In genomic region chr20:24118096-24118780, GRCh38 we compare ENCODE assay signal across 21 cellular contexts.
DNase-seq lines count a peak whose midpoint lies in the region; ATAC-seq, FAIRE-seq and TF ChIP-seq lines count a peak whose summit lies in the region.
"Had no signal": no experiment of that assay in that cellular context is flagged by ENCODE, and none has a peak within 500 bp of the region (broad histone marks: within the 10 kb centered on the region; RNA-seq: fewer than 3 reads in every experiment).

No MANE protein-coding gene starts in this region.

- no peaks in the 10 kb centered on the region for H4K20me1 ChIP-seq in endothelial cell of umbilical vein (replicated peaks; ENCODE audit: control insufficient read depth, extremely low read depth, insufficient read depth, low read length)

- DNase-seq in A549 (ENCODE audit: low read depth in 1 of 2, low spot score in 1 of 2) (no peak), NCI-H446 treated with DMSO at 0.1 percent for 48 hours (lab: John Stamatoyannopoulos, UW) (peak; percentile 59), endothelial cell of umbilical vein (ENCODE audit: low read depth, low spot score) (peak; percentile 40), nephron progenitor cell (no peak), body of pancreas (no peak), NCI-H510A (lab: John Stamatoyannopoulos, UW) (no peak)
- DNase-seq in activated T-cell treated with anti-CD3 and anti-CD28 coated beads, Interleukin-2, amount 50 U/mL, for 4 hours, result no peak
- DNase-seq: activated CD8-positive, alpha-beta T cell treated with anti-CD3 and anti-CD28 coated beads, Interleukin-2, amount 10 ng/mL, durations not matched to agents 7 days and 5 days; activated effector memory CD4-positive, alpha-beta T cell treated with Interleukin-2 at 50 U/mL for 16 hours; C1 segment of cervical spinal cord; Caco-2; DMS79 treated with DMSO at 0.1 percent for 48 hours; KG1; NCI-H1417 treated with DMSO at 0.1 percent for 48 hours; stimulated activated naive CD8-positive, alpha-beta T cell treated with anti-CD3 and anti-CD28 coated beads, Interleukin-15, Interleukin-2, amounts not matched to agents 100 U/mL and 50 U/mL, for 24 hours had no signal

- TF ChIP-seq CTCF in A549 (IDR thresholded peaks at IDR 0.05) (no peak), endothelial cell of umbilical vein (IDR thresholded peaks at IDR 0.05; ENCODE audit: extremely low read depth in 1 of 2, insufficient read depth in 1 of 2, low read depth in 1 of 2, low read length in 2 of 2) (no peak), nephron progenitor cell (IDR thresholded peaks at IDR 0.05) (no peak), body of pancreas (IDR thresholded peaks at IDR 0.05) (no peak)

- FAIRE-seq in A549 (lab: Jason Lieb, UNC), result no peak
- FAIRE-seq in endothelial cell of umbilical vein (lab: Jason Lieb, UNC), result peak; percentile 71
- FAIRE-seq: HTR-8/SVneo had no signal

- H3K79me2 ChIP-seq in endothelial cell of umbilical vein (ENCODE audit: control insufficient read depth, insufficient read depth, low read length), result no peaks in the 10 kb centered on the region

- BruUV-seq in endothelial cell of umbilical vein (replicated peaks; lab: Mats Ljungman, UMichigan), result no TSS peak

- 48% methylated on average over 9 of the region's 9 CpGs for WGBS in A549 (ENCODE audit: missing lambda C conversion rate)
- 51 to 55% methylated on average over 7 to 9 of the region's 9 CpGs for WGBS in body of pancreas, 2 donors

- H3K27ac Mint-ChIP-seq in nephron progenitor cell, result peak overlapping the region; percentile 17
- H3K27ac Mint-ChIP-seq: activated CD8-positive, alpha-beta T cell treated with anti-CD3 and anti-CD28 coated beads, Interleukin-2, amount 10 ng/mL, durations not matched to agents 7 days and 5 days; memory B cell had no signal

- intact Hi-C loops in endothelial cell of umbilical vein (cut with micrococcal nuclease) (loop anchor here (1.0 to 5.0 kb wide), 3 partner anchors 12 to 44 kb away; no protein-coding TSS in a partner anchor), body of pancreas (cut with DNase I) (no loop called here)

- H3K4me3 ChIP-seq in A549 (no peak overlapping the region), endothelial cell of umbilical vein (replicated peaks in 1 of 3; ENCODE audit: insufficient read depth in 1 of 3, low read depth in 1 of 3, low read length in 3 of 3) (no peak overlapping the region), body of pancreas (no peak overlapping the region)
- H3K4me3 ChIP-seq: MG63, prostate gland had no signal

- H3K27me3 Mint-ChIP-seq in nephron progenitor cell (ENCODE audit: low read depth, poor library complexity), result peaks cover 10% of the 10 kb centered on the region
- H3K27me3 Mint-ChIP-seq in activated T-cell treated with anti-CD3 and anti-CD28 coated beads, Interleukin-2, amount 50 U/mL, for 4 hours (ENCODE audit: low read depth), result no peaks in the 10 kb centered on the region

- no peak overlapping the region for H2AFZ ChIP-seq in endothelial cell of umbilical vein (ENCODE audit: low read depth, low read length)

- no peaks in the 10 kb centered on the region for H3K36me3 ChIP-seq in endothelial cell of umbilical vein (ENCODE audit: control insufficient read depth in 2 of 2, extremely low read depth in 1 of 2, insufficient read depth in 2 of 2, low read length in 2 of 2)
- no peaks in the 10 kb centered on the region for H3K36me3 ChIP-seq in body of pancreas (replicated peaks in 1 of 2; ENCODE audit: insufficient read depth in 1 of 2, low read depth in 2 of 2)
- H3K36me3 ChIP-seq: MG63, prostate gland had no signal

- no peak overlapping the region for H3K9ac ChIP-seq in endothelial cell of umbilical vein (replicated peaks; ENCODE audit: extremely low read depth, insufficient read depth, low read length)

- H3K4me1 Mint-ChIP-seq in nephron progenitor cell, result peaks cover 48% of the 10 kb centered on the region
- H3K4me1 Mint-ChIP-seq in activated T-cell treated with anti-CD3 and anti-CD28 coated beads, Interleukin-2, amount 50 U/mL, for 4 hours (ENCODE audit: low read depth), result no peaks in the 10 kb centered on the region

- no peak for TF ChIP-seq RAD21 in A549 (conservative IDR thresholded peaks at IDR 0.05 in 1 of 2, IDR thresholded peaks at IDR 0.05 in 1 of 2)

- no peak overlapping the region for H3K4me3 Mint-ChIP-seq in nephron progenitor cell
- no peak overlapping the region for H3K4me3 Mint-ChIP-seq in activated T-cell treated with anti-CD3 and anti-CD28 coated beads, Interleukin-2, amount 50 U/mL, for 4 hours
- H3K4me3 Mint-ChIP-seq: activated CD8-positive, alpha-beta T cell treated with anti-CD3 and anti-CD28 coated beads, Interleukin-2, amount 10 ng/mL, durations not matched to agents 7 days and 5 days; memory B cell had no signal

- POLR2A ChIA-PET in A549 (lab: Yijun Ruan, JAX), result no interaction called here
- POLR2A ChIA-PET in endothelial cell of umbilical vein (lab: Charles Lee), result interaction anchor here (0.6 kb wide), 1 partner anchor 1227 kb away, joined by 4 read pairs; no protein-coding TSS in a partner anchor

- H3K27ac ChIP-seq in A549 (peak overlapping the region in 1 of 2 experiments; percentile 71; a peak in 3 of 6 replicates), endothelial cell of umbilical vein (ENCODE audit: insufficient read depth, low read depth, low read length) (no peak overlapping the region), body of pancreas (no peak overlapping the region)
- H3K27ac ChIP-seq: prostate gland had no signal

- H3K9me3 ChIP-seq in A549 (no peaks in the 10 kb centered on the region), endothelial cell of umbilical vein (replicated peaks; ENCODE audit: control insufficient read depth, insufficient read depth, low read length) (no peaks in the 10 kb centered on the region), body of pancreas (no peaks in the 10 kb centered on the region)
- H3K9me3 ChIP-seq: Caco-2, MG63, prostate gland had no signal

- H3K9me1 ChIP-seq in endothelial cell of umbilical vein (replicated peaks; ENCODE audit: control insufficient read depth, extremely low read depth, insufficient read depth, low read length), result no peaks in the 10 kb centered on the region

- peak overlapping the region; percentile 36; the same call in 2 of the 3 replicates for H3K4me2 ChIP-seq in A549
- no peak overlapping the region for H3K4me2 ChIP-seq in endothelial cell of umbilical vein (ENCODE audit: insufficient read depth, low read length)

- ATAC-seq in A549 (no peak; a peak in 1 of 6 replicates), HG03095 (IDR thresholded peaks at IDR 0.05; ENCODE audit: unreplicated experiment) (no peak), body of pancreas (no peak)
- no peak for ATAC-seq in activated T-cell treated with anti-CD3 and anti-CD28 coated beads, Interleukin-2, amount 50 U/mL, for 4 hours
- ATAC-seq: activated CD8-positive, alpha-beta T cell treated with anti-CD3 and anti-CD28 coated beads, Interleukin-2, amount 10 ng/mL, durations not matched to agents 7 days and 5 days; left lobe of liver; stimulated activated naive CD8-positive, alpha-beta T cell treated with anti-CD3 and anti-CD28 coated beads, Interleukin-15, Interleukin-2, amounts not matched to agents 100 U/mL and 50 U/mL, for 24 hours had no signal

- H3K27me3 ChIP-seq in endothelial cell of umbilical vein (ENCODE audit: control insufficient read depth in 2 of 2, insufficient read depth in 2 of 2, low read length in 2 of 2), result no peaks in the 10 kb centered on the region
- no peaks in the 10 kb centered on the region for H3K27me3 ChIP-seq in body of pancreas
- H3K27me3 ChIP-seq: MG63 had no signal

- CTCF ChIA-PET in A549 (lab: Yijun Ruan, JAX), result interaction anchor here (0.6 to 5.6 kb wide), 5 partner anchors 9 to 47 kb away, joined by 3 to 19 read pairs (median 5); no protein-coding TSS in a partner anchor
- CTCF ChIA-PET in endothelial cell of umbilical vein (lab: Charles Lee), result interaction anchor here (1.3 to 3.1 kb wide), 4 partner anchors 12 to 44 kb away, joined by 4 to 26 read pairs (median 16); no protein-coding TSS in a partner anchor

- dilution Hi-C loops in endothelial cell of umbilical vein (cut with MboI; ENCODE audit: extremely low pct_ligation_motif_present, low sequenced_read_pairs), result no loop called here

- no peaks in the 10 kb centered on the region for H3K9me3 Mint-ChIP-seq in nephron progenitor cell
- no peaks in the 10 kb centered on the region for H3K9me3 Mint-ChIP-seq in activated T-cell treated with anti-CD3 and anti-CD28 coated beads, Interleukin-2, amount 50 U/mL, for 4 hours
- H3K9me3 Mint-ChIP-seq: memory B cell had no signal

- H3K4me1 ChIP-seq in A549 (peaks cover 15% of the 10 kb centered on the region; the same call in 2 of the 3 replicates), endothelial cell of umbilical vein (ENCODE audit: control insufficient read depth, extremely low read depth, insufficient read depth, low read length) (peaks cover 37% of the 10 kb centered on the region), body of pancreas (peaks cover 6% of the 10 kb centered on the region)
- H3K4me1 ChIP-seq: Caco-2, prostate gland had no signal

- TF ChIP-seq EP300 in A549 (IDR thresholded peaks at IDR 0.05), result no peak

- no peaks in the 10 kb centered on the region for H3K36me3 Mint-ChIP-seq in nephron progenitor cell (ENCODE audit: low read depth)
- H3K36me3 Mint-ChIP-seq in activated T-cell treated with anti-CD3 and anti-CD28 coated beads, Interleukin-2, amount 50 U/mL, for 4 hours (ENCODE audit: insufficient read depth), result no peaks in the 10 kb centered on the region
- H3K36me3 Mint-ChIP-seq: memory B cell had no signal

- no peak for TF ChIP-seq POLR2A in A549 (IDR thresholded peaks at IDR 0.05; ENCODE audit: low read length)
- TF ChIP-seq POLR2A in endothelial cell of umbilical vein (IDR thresholded peaks at IDR 0.05; ENCODE audit: low read depth, low read length), result no peak
- no peak for TF ChIP-seq POLR2A in body of pancreas (IDR thresholded peaks at IDR 0.05)

TF ChIP-seq in A549, 52 proteins besides CTCF, POLR2A, EP300 and RAD21 (continues in another document):
- TF ChIP-seq NR3C1 (IDR thresholded peaks at IDR 0.05) (no peak), ZSCAN20 (CRISPR knock-in tag; IDR thresholded peaks at IDR 0.05) (no peak), FOSL2 (IDR thresholded peaks at IDR 0.05) (no peak), FOSL2 (CRISPR knock-in tag; IDR thresholded peaks at IDR 0.05) (no peak), CHD4 (IDR thresholded peaks at IDR 0.05; ENCODE audit: borderline replicate concordance) (no peak), KDM5A (IDR thresholded peaks at IDR 0.05) (no peak)

TF ChIP-seq in endothelial cell of umbilical vein, 7 proteins besides CTCF, POLR2A, EP300 and RAD21 (continues in another document):
- no peak for TF ChIP-seq POLR2AphosphoS5 (IDR thresholded peaks at IDR 0.05; ENCODE audit: insufficient read depth, low read depth, low read length)
- TF ChIP-seq EZH2 (IDR thresholded peaks at IDR 0.05; ENCODE audit: borderline replicate concordance, low read depth, low read length, severe bottlenecking), result no peak
- no peak for TF ChIP-seq GATA2 (IDR thresholded peaks at IDR 0.05; ENCODE audit: insufficient read depth, insufficient read length, low read depth, low read length)
- TF ChIP-seq FOS (IDR thresholded peaks at IDR 0.05; ENCODE audit: borderline replicate concordance, insufficient read depth, low read length), result no peak
- TF ChIP-seq, protein P1, sequence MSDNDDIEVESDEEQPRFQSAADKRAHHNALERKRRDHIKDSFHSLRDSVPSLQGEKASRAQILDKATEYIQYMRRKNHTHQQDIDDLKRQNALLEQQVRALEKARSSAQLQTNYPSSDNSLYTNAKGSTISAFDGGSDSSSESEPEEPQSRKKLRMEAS (IDR thresholded peaks at IDR 0.05; ENCODE audit: insufficient read depth, insufficient read length), result no peak

Comparison
In these comparisons a context has a peak if more than half of its experiments do, and no peak if none do; other contexts are left out.
1. DNase-seq: peak in NCI-H446 treated with DMSO at 0.1 percent for 48 hours (single experiment) and endothelial cell of umbilical vein (single experiment); none in A549 (0 of 2), nephron progenitor cell (single experiment), activated T-cell treated with anti-CD3 and anti-CD28 coated beads, Interleukin-2, amount 50 U/mL, for 4 hours (single experiment), body of pancreas (0 of 4) and NCI-H510A (single experiment).